Comparison of ENCODE assay signal across 9 cellular contexts in genomic region chr10:14904316-14904732, GRCh38. TPM values are rescaled to one million over a fixed set of nuclear protein-coding genes. Genes with fewer than 3 reads are reported as not detected.
DNase-seq lines count a peak whose midpoint lies in the region; ATAC-seq and TF ChIP-seq lines count a peak whose summit lies in the region.
"Had no signal": no experiment of that assay in that cellular context is flagged by ENCODE, and none has a peak within 500 bp of the region (broad histone marks: within the 10 kb centered on the region; RNA-seq: fewer than 3 reads in every experiment).

No MANE protein-coding gene starts in this region.

- DNase-seq in cardiac muscle cell (ENCODE audit: low read depth in 1 of 2, low spot score in 1 of 2) = peak; percentile 30 to 59
- no peak for DNase-seq in Right ventricle myocardium superior
- no peak for DNase-seq in activated B cell treated with CpG ODN at 0.5 μM for 24 hours
- peak; percentile 41 for DNase-seq in hepatocyte (ENCODE audit: low spot score)
- DNase-seq in ecto neural progenitor cell (ENCODE audit: low spot score) = no peak
- DNase-seq in putamen (ENCODE audit: low spot score) = no peak

- ATAC-seq in Right ventricle myocardium superior (ENCODE audit: poor library complexity) (no peak), HG03469 (IDR thresholded peaks at IDR 0.05; ENCODE audit: unreplicated experiment) (peak; percentile 47), activated B cell treated with CpG ODN at 0.5 μM for 24 hours (ENCODE audit: low read depth) (peak; percentile 77), HG03432 (IDR thresholded peaks at IDR 0.05; ENCODE audit: unreplicated experiment) (no peak)

- 53% methylated on average over 1 of the region's 1 CpG for WGBS in hepatocyte (ENCODE audit: low lambda C conversion rate, missing lambda C conversion rate)

- H3K27me3 Mint-ChIP-seq in activated B cell treated with CpG ODN at 0.5 μM for 24 hours = no peaks in the 10 kb centered on the region

- CTCF ChIA-PET in activated B cell treated with CpG ODN at 0.5 μM for 24 hours (lab: Charles Lee) = interaction anchor here (1.1 to 1.7 kb wide), 3 partner anchors 12 to 708 kb away, joined by 3 to 5 read pairs (median 3); partner anchors contain the start of gene SUV39H2

- H3K9me2 ChIP-seq in hepatocyte (replicated peaks; ENCODE audit: insufficient read depth) = no peaks in the 10 kb centered on the region

- H3K4me2 ChIP-seq in hepatocyte = no peak overlapping the region

- H4K20me1 ChIP-seq in hepatocyte (ENCODE audit: insufficient read depth, poor library complexity, severe bottlenecking) = no peaks in the 10 kb centered on the region

- H3K4me1 Mint-ChIP-seq in activated B cell treated with CpG ODN at 0.5 μM for 24 hours = peaks cover 4% of the 10 kb centered on the region

- no peaks in the 10 kb centered on the region for H3K27me3 ChIP-seq in cardiac muscle cell
- H3K27me3 ChIP-seq in hepatocyte = no peaks in the 10 kb centered on the region

- TF ChIP-seq CTCF in cardiac muscle cell (IDR thresholded peaks at IDR 0.05; ENCODE audit: low read depth, low read length) (peak; percentile 59), activated B cell treated with CpG ODN at 0.5 μM for 24 hours (IDR thresholded peaks at IDR 0.05) (peak; percentile 46), hepatocyte (IDR thresholded peaks at IDR 0.05; ENCODE audit: poor library complexity) (peak; percentile 43)

- H3K27ac Mint-ChIP-seq in activated B cell treated with CpG ODN at 0.5 μM for 24 hours = no peak overlapping the region

- POLR2A ChIA-PET in activated B cell treated with CpG ODN at 0.5 μM for 24 hours (lab: Charles Lee) = interaction anchor here (1.7 kb wide), 1 partner anchor 49 kb away, joined by 3 read pairs; no protein-coding TSS in a partner anchor

- H3K4me3 ChIP-seq in cardiac muscle cell (no peak overlapping the region), hepatocyte (no peak overlapping the region)

- H3K27ac ChIP-seq in cardiac muscle cell (no peak overlapping the region), hepatocyte (no peak overlapping the region)

- H3K9me3 Mint-ChIP-seq in activated B cell treated with CpG ODN at 0.5 μM for 24 hours = no peaks in the 10 kb centered on the region

- H3K9me3 ChIP-seq in cardiac muscle cell (ENCODE audit: low read depth) = no peaks in the 10 kb centered on the region
- H3K9me3 ChIP-seq in hepatocyte (ENCODE audit: low read depth) = no peaks in the 10 kb centered on the region

- H3K36me3 Mint-ChIP-seq in activated B cell treated with CpG ODN at 0.5 μM for 24 hours (ENCODE audit: low read depth) = peaks cover 26% of the 10 kb centered on the region

- no peak overlapping the region for H3K4me3 Mint-ChIP-seq in activated B cell treated with CpG ODN at 0.5 μM for 24 hours

- intact Hi-C loops in Right ventricle myocardium superior (cut with DNase I) (no loop called here), activated B cell treated with CpG ODN at 0.5 μM for 24 hours (cut with micrococcal nuclease) (loop anchor here (1.0 to 2.0 kb wide), 2 partner anchors 405 to 708 kb away; no protein-coding TSS in a partner anchor)

- H3K4me1 ChIP-seq in cardiac muscle cell (ENCODE audit: low read depth) = no peaks in the 10 kb centered on the region
- no peaks in the 10 kb centered on the region for H3K4me1 ChIP-seq in hepatocyte (ENCODE audit: insufficient read depth)

- no peak overlapping the region for H2AFZ ChIP-seq in hepatocyte

- peaks cover 35% of the 10 kb centered on the region for H3K36me3 ChIP-seq in cardiac muscle cell
- no peaks in the 10 kb centered on the region for H3K36me3 ChIP-seq in hepatocyte (replicated peaks; ENCODE audit: insufficient read depth, low read depth)

- no peaks in the 10 kb centered on the region for H3K79me2 ChIP-seq in hepatocyte

RNA-seq across cellular contexts. Expression of gene SUV39H2, which starts 25.7 kb away (rescaled TPM):
- total RNA-seq in cardiac muscle cell (6.9 and 10.6 TPM in 2 replicates), Right ventricle myocardium superior (4.1 TPM), activated B cell treated with CpG ODN at 0.5 μM for 24 hours (7.4 and 8.1 TPM in 2 replicates), hepatocyte (15.5 and 19.9 TPM in 2 replicates)
- polyA plus RNA-seq in cardiac muscle cell (12.4 and 20.4 TPM in 2 replicates), hepatocyte (8.0 and 8.6 TPM in 2 replicates)

RNA-seq across cellular contexts. Expression of gene DCLRE1C, which starts 49.6 kb away (rescaled TPM):
- total RNA-seq in cardiac muscle cell (7.6 and 8.2 TPM in 2 replicates), Right ventricle myocardium superior (2.2 TPM), activated B cell treated with CpG ODN at 0.5 μM for 24 hours (38.0 and 43.8 TPM in 2 replicates), hepatocyte (7.8 and 11.8 TPM in 2 replicates)
- polyA plus RNA-seq in cardiac muscle cell (14.8 and 16.6 TPM in 2 replicates), hepatocyte (7.9 and 8.0 TPM in 2 replicates)

RNA-seq across cellular contexts. Expression of gene MEIG1, which starts 54.9 kb away (rescaled TPM):
- total RNA-seq in cardiac muscle cell = 1.2 TPM in 1 of 2 replicates, not detected in the other
- polyA plus RNA-seq in cardiac muscle cell = 3.0 and 4.2 TPM in 2 replicates
- total RNA-seq in Right ventricle myocardium superior = not detected
- total RNA-seq in activated B cell treated with CpG ODN at 0.5 μM for 24 hours = 0.49 and 0.54 TPM in 2 replicates
- not detected in 2 replicates for total RNA-seq in hepatocyte
- 0.27 and 2.1 TPM in 2 replicates for polyA plus RNA-seq in hepatocyte
- polyA plus RNA-seq: adipose tissue had no signal

Comparison
In these comparisons a context has a peak if more than half of its experiments do, and no peak if none do; other contexts are left out.
1. DNase-seq: peak in cardiac muscle cell (2 of 2) and hepatocyte (single experiment); none in Right ventricle myocardium superior (single experiment), activated B cell treated with CpG ODN at 0.5 μM for 24 hours (single experiment), ecto neural progenitor cell (single experiment) and putamen (single experiment).
2. ATAC-seq: peak in HG03469 (single experiment) and activated B cell treated with CpG ODN at 0.5 μM for 24 hours (single experiment); none in Right ventricle myocardium superior (single experiment) and HG03432 (single experiment).
3. Peak in every context shown above with its lines, with median percentiles within 50 percentile points of each other: CTCF ChIP-seq.